1 cellular context compared by ENCODE assay signal in the genomic region with DNA sequence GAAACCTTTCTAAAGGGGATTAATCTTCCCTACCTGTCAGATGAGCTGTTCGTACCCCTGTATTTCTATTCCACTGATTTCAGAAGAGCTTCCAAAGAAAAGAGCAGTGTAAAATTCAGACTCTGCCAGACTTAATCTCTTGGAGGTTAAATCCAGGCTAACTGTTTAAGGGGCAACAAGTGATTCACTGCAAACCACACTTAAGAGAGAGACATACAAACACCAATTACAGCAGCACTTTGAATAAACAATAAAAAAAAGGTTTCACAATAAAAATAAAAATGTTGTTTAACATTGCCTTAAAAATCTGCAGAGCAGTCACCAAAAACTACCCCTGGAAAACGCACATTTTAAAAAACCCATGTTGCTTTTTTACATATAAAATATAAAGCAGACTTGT.
TF ChIP-seq lines count a peak whose summit lies in the region.

No MANE protein-coding gene starts in this region.

TF ChIP-seq in IMR-90, 13 proteins besides CTCF, POLR2A, EP300 and RAD21:
- TF ChIP-seq NFE2L2 (IDR thresholded peaks at IDR 0.05; ENCODE audit: low read depth, low read length) (no peak), RFX5 (IDR thresholded peaks at IDR 0.05; ENCODE audit: low read depth, low read length) (no peak)
